Comparison of ENCODE assay signal across 18 cellular contexts in genomic region chr2:189614585-189614984, GRCh38. TPM values are rescaled to one million over a fixed set of nuclear protein-coding genes. Genes with fewer than 3 reads are reported as not detected.
DNase-seq lines count a peak whose midpoint lies in the region; ATAC-seq and TF ChIP-seq lines count a peak whose summit lies in the region.
"Had no signal": no experiment of that assay in that cellular context is flagged by ENCODE, and none has a peak within 500 bp of the region (broad histone marks: within the 10 kb centered on the region; RNA-seq: fewer than 3 reads in every experiment).

No MANE protein-coding gene starts in this region.

- H3K18ac ChIP-seq in trophoblast cell (ENCODE audit: low read length): no peak overlapping the region

- peaks cover 2% of the 10 kb centered on the region for H3K79me1 ChIP-seq in trophoblast cell (ENCODE audit: low read length)

- H3K27ac Mint-ChIP-seq in chondrocyte (ENCODE audit: unreplicated experiment): no peak overlapping the region
- H3K27ac Mint-ChIP-seq: B cell had no signal

- no peak overlapping the region for H3K4me3 Mint-ChIP-seq in chondrocyte (ENCODE audit: unreplicated experiment)
- H3K4me3 Mint-ChIP-seq: B cell had no signal

- no peak overlapping the region for H3K14ac ChIP-seq in trophoblast cell (ENCODE audit: low read length)

- H3K27me3 Mint-ChIP-seq in chondrocyte (ENCODE audit: low read depth): no peaks in the 10 kb centered on the region
- H3K27me3 Mint-ChIP-seq: B cell had no signal

- H3K9me3 ChIP-seq in left ventricle myocardium inferior (replicated peaks): no peaks in the 10 kb centered on the region
- no peaks in the 10 kb centered on the region for H3K9me3 ChIP-seq in trophoblast cell (ENCODE audit: insufficient read depth, low read depth, low read length)

- no peaks in the 10 kb centered on the region for H3K36me3 Mint-ChIP-seq in chondrocyte (ENCODE audit: low read depth)

- H3K9ac ChIP-seq in trophoblast cell (ENCODE audit: low read length): no peak overlapping the region

- no peak overlapping the region for H4K8ac ChIP-seq in trophoblast cell (ENCODE audit: low read depth, low read length)

- TF ChIP-seq CTCF in left ventricle myocardium inferior (IDR thresholded peaks at IDR 0.05; ENCODE audit: borderline replicate concordance) (no peak), chondrocyte (IDR thresholded peaks at IDR 0.05) (no peak)

- H3K4ac ChIP-seq in trophoblast cell (ENCODE audit: low read depth, low read length): no peak overlapping the region

- no peaks in the 10 kb centered on the region for H3K36me3 ChIP-seq in left ventricle myocardium inferior
- H3K36me3 ChIP-seq in trophoblast cell (ENCODE audit: control insufficient read depth in 1 of 2, insufficient read depth in 2 of 2, low read length in 2 of 2): no peaks in the 10 kb centered on the region

- H3K79me2 ChIP-seq in trophoblast cell (ENCODE audit: control insufficient read depth, insufficient read depth, low read length, poor library complexity): no peaks in the 10 kb centered on the region

- intact Hi-C loops in left ventricle myocardium inferior (cut with micrococcal nuclease): no loop called here
- intact Hi-C loops in Right ventricle myocardium inferior (cut with DNase I): loop anchor here (1.0 kb wide), 1 partner anchor 34 kb away; the partner anchor contains the start of gene SLC40A1

- no peak overlapping the region for H2BK5ac ChIP-seq in trophoblast cell (ENCODE audit: low read depth, low read length, poor library complexity)

- no peak overlapping the region for H2BK12ac ChIP-seq in trophoblast cell (ENCODE audit: low read length)

- no peaks in the 10 kb centered on the region for H3K27me3 ChIP-seq in left ventricle myocardium inferior (ENCODE audit: low read depth)
- no peaks in the 10 kb centered on the region for H3K27me3 ChIP-seq in trophoblast cell (ENCODE audit: insufficient read depth, low read length)

- no CpG with 5 or more reads among the region's 4 CpGs for WGBS in trophoblast cell (ENCODE audit: extremely low coverage, insufficient coverage, insufficient read length)

- no peak overlapping the region for H2AFZ ChIP-seq in trophoblast cell (ENCODE audit: insufficient read depth, low read length, poor library complexity)

- no peak overlapping the region for H4K91ac ChIP-seq in trophoblast cell (ENCODE audit: low read depth, low read length)

- H4K12ac ChIP-seq in trophoblast cell (ENCODE audit: low read depth, low read length): no peak overlapping the region

- no peak overlapping the region for H2BK120ac ChIP-seq in trophoblast cell (ENCODE audit: insufficient read depth, low read length, poor library complexity)

- H3K4me3 ChIP-seq in left ventricle myocardium inferior (no peak overlapping the region), trophoblast cell (ENCODE audit: low read depth, low read length) (no peak overlapping the region)

- peaks cover 20% of the 10 kb centered on the region for H3K4me1 Mint-ChIP-seq in chondrocyte (ENCODE audit: low read depth)

- H3K9me3 Mint-ChIP-seq in chondrocyte (ENCODE audit: low read depth): no peaks in the 10 kb centered on the region

- ATAC-seq in Right ventricle myocardium inferior: no peak
- no peak for ATAC-seq in GM21717 (IDR thresholded peaks at IDR 0.05; ENCODE audit: unreplicated experiment)

- no peak overlapping the region for H3K4me2 ChIP-seq in trophoblast cell (ENCODE audit: low read length)

- DNase-seq in left ventricle myocardium inferior: no peak
- DNase-seq in Right ventricle myocardium inferior (ENCODE audit: missing footprints): no peak
- DNase-seq in left kidney (ENCODE audit: low read depth, low spot score): peak; percentile 15
- no peak for DNase-seq in trophoblast cell
- DNase-seq in NCI-H1436 treated with DMSO at 0.1 percent for 48 hours (lab: John Stamatoyannopoulos, UW): no peak
- DNase-seq in NCI-H146 (lab: John Stamatoyannopoulos, UW): no peak
- no peak for DNase-seq in chondrocyte (ENCODE audit: low spot score)
- DNase-seq: 8988T, KG1, MV-4-11, NCI-H1417, NCI-H1930, NCI-H226, NCI-H82, SHP77 treated with DMSO at 0.1 percent for 48 hours had no signal

- H3K27ac ChIP-seq in left ventricle myocardium inferior (replicated peaks) (peak overlapping the region; percentile 88), trophoblast cell (ENCODE audit: low read depth, low read length) (peak overlapping the region; percentile 62)

- H3K4me1 ChIP-seq in left ventricle myocardium inferior (peaks cover 34% of the 10 kb centered on the region), trophoblast cell (ENCODE audit: control insufficient read depth in 1 of 2, insufficient read depth in 2 of 2, low read length in 2 of 2) (peaks cover 0 to 3% of the 10 kb centered on the region in 2 experiments)

- H3K23ac ChIP-seq in trophoblast cell (ENCODE audit: low read length): no peak overlapping the region

- H2AK5ac ChIP-seq in trophoblast cell (ENCODE audit: low read length): no peak overlapping the region

RNA-seq across cellular contexts. Expression of gene SLC40A1, which starts 34.0 kb away (rescaled TPM):
- total RNA-seq in left ventricle myocardium inferior (44.0 TPM), Right ventricle myocardium inferior (51.0 TPM), chondrocyte (15.0 to 21.7 TPM (median 20.3 TPM) in 3 replicates)
- polyA plus RNA-seq in trophoblast cell (2013): 313 and 338 TPM in 2 replicates
- total RNA-seq: H1 had no signal

RNA-seq across cellular contexts. Expression of gene ASNSD1, which starts 46.7 kb away (rescaled TPM):
- total RNA-seq in left ventricle myocardium inferior (31.6 TPM), Right ventricle myocardium inferior (35.2 TPM), chondrocyte (36.1 to 43.1 TPM (median 39.5 TPM) in 3 replicates)
- 97.0 and 99.4 TPM in 2 replicates for polyA plus RNA-seq in trophoblast cell (2013)

RNA-seq across cellular contexts. Expression of gene ANKAR, which starts 59.9 kb away (rescaled TPM):
- total RNA-seq in left ventricle myocardium inferior (9.9 TPM), Right ventricle myocardium inferior (6.0 TPM), chondrocyte (4.0 to 6.4 TPM (median 4.4 TPM) in 3 replicates)
- polyA plus RNA-seq in trophoblast cell (2013): 1.2 and 1.3 TPM in 2 replicates
